8 cellular contexts compared by ENCODE assay signal in genomic region chr15:89017370-89018066, GRCh38.
A peak's percentile ranks its signal among the peaks of the same experiment; 100 is the strongest.
DNase-seq lines count a peak whose midpoint lies in the region; ATAC-seq and TF ChIP-seq lines count a peak whose summit lies in the region.

No MANE protein-coding gene starts in this region.

- H3K4ac ChIP-seq in neuronal stem cell (ENCODE audit: low read length), result no peak overlapping the region

- H3K79me1 ChIP-seq in neuronal stem cell (ENCODE audit: low read depth, low read length), result no peaks in the 10 kb centered on the region

- peak overlapping the region; percentile 46 for H3K4me2 ChIP-seq in KMS-11
- H3K4me2 ChIP-seq in neuronal stem cell (ENCODE audit: insufficient read depth, low read length, poor library complexity, severe bottlenecking), result peak overlapping the region; percentile 48

- H2BK120ac ChIP-seq in neuronal stem cell (ENCODE audit: low read depth, low read length), result no peak overlapping the region

- H3K18ac ChIP-seq in neuronal stem cell (ENCODE audit: low read length), result peak overlapping the region; percentile 81

- no peak overlapping the region for H2BK12ac ChIP-seq in neuronal stem cell (ENCODE audit: low read length)

- H3K79me2 ChIP-seq in KMS-11 (ENCODE audit: insufficient read depth, low read depth), result no peaks in the 10 kb centered on the region

- no peak overlapping the region for H2BK5ac ChIP-seq in neuronal stem cell (ENCODE audit: low read length)

- H3K23ac ChIP-seq in neuronal stem cell (ENCODE audit: low read depth, low read length, poor library complexity), result no peak overlapping the region

- peaks cover 10% of the 10 kb centered on the region for H3K4me1 ChIP-seq in KMS-11 (ENCODE audit: low read depth, poor library complexity, severe bottlenecking)
- H3K4me1 ChIP-seq in neuronal stem cell (ENCODE audit: control insufficient read depth in 2 of 2, insufficient read depth in 1 of 2, low read depth in 1 of 2, low read length in 2 of 2), result peaks cover 4 to 7% of the 10 kb centered on the region in 2 donors

- H4K91ac ChIP-seq in neuronal stem cell (ENCODE audit: low read depth, low read length, poor library complexity), result no peak overlapping the region

- H3K27me3 ChIP-seq in KMS-11 (ENCODE audit: insufficient read depth, low read depth) (no peaks in the 10 kb centered on the region), neuronal stem cell (ENCODE audit: control insufficient read depth in 3 of 3, insufficient read depth in 3 of 3, low read depth in 1 of 3, low read length in 3 of 3) (peaks cover 0 to 20% (median 0%) of the 10 kb centered on the region in 3 experiments)

- peak overlapping the region; percentile 46 for H2BK15ac ChIP-seq in neuronal stem cell (ENCODE audit: low read length)

- H2AFZ ChIP-seq in KMS-11 (ENCODE audit: low read depth) (peak overlapping the region; percentile 80), neuronal stem cell (ENCODE audit: low read length) (peak overlapping the region; percentile 64)

- no peak overlapping the region for H2AK5ac ChIP-seq in neuronal stem cell (ENCODE audit: low read depth, low read length)

- DNase-seq in AG08396 (ENCODE audit: low spot score), result peak; percentile 80
- peak; percentile 48 for DNase-seq in GM19238 (ENCODE audit: insufficient read length, low spot score)
- DNase-seq in SHP77 treated with DMSO at 0.1 percent for 48 hours (lab: John Stamatoyannopoulos, UW), result peak; percentile 23
- peak; percentile 78 for DNase-seq in activated gamma-delta T cell treated with anti-CD3 and anti-CD28 coated beads, Interleukin-2, amount 50 U/mL, for 16 hours (ENCODE audit: low read depth)
- DNase-seq in foreskin melanocyte, result peak; percentile 58
- DNase-seq in neuronal stem cell (ENCODE audit: low spot score), result peak; percentile 80
- peak; percentile 80 to 84 for DNase-seq in stimulated activated naive CD8-positive, alpha-beta T cell treated with anti-CD3 and anti-CD28 coated beads, Interleukin-15, amount 100 ng/mL, for 72 hours

- H3K4me1 Mint-ChIP-seq in stimulated activated naive CD8-positive, alpha-beta T cell treated with anti-CD3 and anti-CD28 coated beads, Interleukin-15, amount 100 ng/mL, for 72 hours, result peaks cover 20% of the 10 kb centered on the region

- peak; percentile 81 for TF ChIP-seq CTCF in KMS-11 (conservative IDR thresholded peaks at IDR 0.05; ENCODE audit: low read depth, low read length)

- peak overlapping the region; percentile 72 to 79 for H3K4me3 Mint-ChIP-seq in stimulated activated naive CD8-positive, alpha-beta T cell treated with anti-CD3 and anti-CD28 coated beads, Interleukin-15, amount 100 ng/mL, for 72 hours

- no peaks in the 10 kb centered on the region for H4K20me1 ChIP-seq in KMS-11 (ENCODE audit: insufficient read depth)

- H3K4me3 ChIP-seq in KMS-11 (IDR thresholded peaks at IDR 0.05; ENCODE audit: insufficient read depth, low read depth, low read length) (no peak overlapping the region), neuronal stem cell (ENCODE audit: low read length in 2 of 2) (peak overlapping the region; percentile 13 to 47)

- no peak overlapping the region for H4K8ac ChIP-seq in neuronal stem cell (ENCODE audit: low read depth, low read length)

- no peaks in the 10 kb centered on the region for H3K36me3 ChIP-seq in KMS-11 (ENCODE audit: insufficient read depth)
- no peaks in the 10 kb centered on the region for H3K36me3 ChIP-seq in neuronal stem cell (replicated peaks in 1 of 2; ENCODE audit: control insufficient read depth in 2 of 2, insufficient read depth in 2 of 2, low read length in 2 of 2)

- H3K9ac ChIP-seq in KMS-11 (no peak overlapping the region; the same call in 1 of the 2 replicates), neuronal stem cell (ENCODE audit: low read depth, low read length, poor library complexity) (peak overlapping the region; percentile 36)

- WGBS in neuronal stem cell (ENCODE audit: extremely low coverage in 2 of 2, insufficient read length in 2 of 2, insufficient replicate concordance in 1 of 2), 2 donors, result no CpG with 5 or more reads among the region's 38 CpGs

- peaks cover 37% of the 10 kb centered on the region for H3K27me3 Mint-ChIP-seq in stimulated activated naive CD8-positive, alpha-beta T cell treated with anti-CD3 and anti-CD28 coated beads, Interleukin-15, amount 100 ng/mL, for 72 hours

- H3K27ac Mint-ChIP-seq in stimulated activated naive CD8-positive, alpha-beta T cell treated with anti-CD3 and anti-CD28 coated beads, Interleukin-15, amount 100 ng/mL, for 72 hours, result peak overlapping the region in 1 of 2 donors; percentile 89

- H3K14ac ChIP-seq in neuronal stem cell (ENCODE audit: low read length), result no peak overlapping the region

- peaks cover 4% of the 10 kb centered on the region in 2 donors for H3K9me3 Mint-ChIP-seq in stimulated activated naive CD8-positive, alpha-beta T cell treated with anti-CD3 and anti-CD28 coated beads, Interleukin-15, amount 100 ng/mL, for 72 hours

- peaks cover 0 to 5% of the 10 kb centered on the region in 2 donors for H3K9me3 ChIP-seq in neuronal stem cell (replicated peaks in 1 of 2; ENCODE audit: control insufficient read depth in 2 of 2, insufficient read depth in 1 of 2, low read depth in 1 of 2, low read length in 2 of 2)

- H3K27ac ChIP-seq in KMS-11 (no peak overlapping the region), neuronal stem cell (replicated peaks; ENCODE audit: low read length) (no peak overlapping the region)

- ATAC-seq in stimulated activated naive CD8-positive, alpha-beta T cell treated with anti-CD3 and anti-CD28 coated beads, Interleukin-15, amount 100 ng/mL, for 72 hours, result peak; percentile 92

Comparison
In these comparisons a context has a peak if more than half of its experiments do, and no peak if none do; other contexts are left out.
1. DNase-seq: peak in every context shown above with its lines; median percentile 82 in stimulated activated naive CD8-positive, alpha-beta T cell treated with anti-CD3 and anti-CD28 coated beads, Interleukin-15, amount 100 ng/mL, for 72 hours; 80 in AG08396; 80 in neuronal stem cell; 78 in activated gamma-delta T cell treated with anti-CD3 and anti-CD28 coated beads, Interleukin-2, amount 50 U/mL, for 16 hours; 58 in foreskin melanocyte; 48 in GM19238; 23 in SHP77 treated with DMSO at 0.1 percent for 48 hours.